ENCODE assay signal across 1 cellular context in genomic region chr7:99839560-99840011, GRCh38.
TF ChIP-seq lines count a peak whose summit lies in the region.

No MANE protein-coding gene starts in this region.

TF ChIP-seq in K562, 482 proteins besides CTCF, POLR2A, EP300 and RAD21:
- TF ChIP-seq SRSF1 (IDR thresholded peaks at IDR 0.05; ENCODE audit: low read depth, low read length) = no peak
- TF ChIP-seq SMAD3 (CRISPR knock-in tag; conservative IDR thresholded peaks at IDR 0.05) = no peak
- TF ChIP-seq, protein P1, sequence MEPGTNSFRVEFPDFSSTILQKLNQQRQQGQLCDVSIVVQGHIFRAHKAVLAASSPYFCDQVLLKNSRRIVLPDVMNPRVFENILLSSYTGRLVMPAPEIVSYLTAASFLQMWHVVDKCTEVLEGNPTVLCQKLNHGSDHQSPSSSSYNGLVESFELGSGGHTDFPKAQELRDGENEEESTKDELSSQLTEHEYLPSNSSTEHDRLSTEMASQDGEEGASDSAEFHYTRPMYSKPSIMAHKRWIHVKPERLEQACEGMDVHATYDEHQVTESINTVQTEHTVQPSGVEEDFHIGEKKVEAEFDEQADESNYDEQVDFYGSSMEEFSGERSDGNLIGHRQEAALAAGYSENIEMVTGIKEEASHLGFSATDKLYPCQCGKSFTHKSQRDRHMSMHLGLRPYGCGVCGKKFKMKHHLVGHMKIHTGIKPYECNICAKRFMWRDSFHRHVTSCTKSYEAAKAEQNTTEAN (CRISPR knock-in tag; IDR thresholded peaks at IDR 0.05) = no peak
- TF ChIP-seq, protein P2, sequence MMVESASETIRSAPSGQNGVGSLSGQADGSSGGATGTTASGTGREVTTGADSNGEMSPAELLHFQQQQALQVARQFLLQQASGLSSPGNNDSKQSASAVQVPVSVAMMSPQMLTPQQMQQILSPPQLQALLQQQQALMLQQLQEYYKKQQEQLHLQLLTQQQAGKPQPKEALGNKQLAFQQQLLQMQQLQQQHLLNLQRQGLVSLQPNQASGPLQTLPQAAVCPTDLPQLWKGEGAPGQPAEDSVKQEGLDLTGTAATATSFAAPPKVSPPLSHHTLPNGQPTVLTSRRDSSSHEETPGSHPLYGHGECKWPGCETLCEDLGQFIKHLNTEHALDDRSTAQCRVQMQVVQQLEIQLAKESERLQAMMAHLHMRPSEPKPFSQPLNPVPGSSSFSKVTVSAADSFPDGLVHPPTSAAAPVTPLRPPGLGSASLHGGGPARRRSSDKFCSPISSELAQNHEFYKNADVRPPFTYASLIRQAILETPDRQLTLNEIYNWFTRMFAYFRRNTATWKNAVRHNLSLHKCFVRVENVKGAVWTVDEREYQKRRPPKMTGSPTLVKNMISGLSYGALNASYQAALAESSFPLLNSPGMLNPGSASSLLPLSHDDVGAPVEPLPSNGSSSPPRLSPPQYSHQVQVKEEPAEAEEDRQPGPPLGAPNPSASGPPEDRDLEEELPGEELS (CRISPR knock-in tag; IDR thresholded peaks at IDR 0.05; ENCODE audit: borderline replicate concordance) = no peak
- TF ChIP-seq, protein P3, sequence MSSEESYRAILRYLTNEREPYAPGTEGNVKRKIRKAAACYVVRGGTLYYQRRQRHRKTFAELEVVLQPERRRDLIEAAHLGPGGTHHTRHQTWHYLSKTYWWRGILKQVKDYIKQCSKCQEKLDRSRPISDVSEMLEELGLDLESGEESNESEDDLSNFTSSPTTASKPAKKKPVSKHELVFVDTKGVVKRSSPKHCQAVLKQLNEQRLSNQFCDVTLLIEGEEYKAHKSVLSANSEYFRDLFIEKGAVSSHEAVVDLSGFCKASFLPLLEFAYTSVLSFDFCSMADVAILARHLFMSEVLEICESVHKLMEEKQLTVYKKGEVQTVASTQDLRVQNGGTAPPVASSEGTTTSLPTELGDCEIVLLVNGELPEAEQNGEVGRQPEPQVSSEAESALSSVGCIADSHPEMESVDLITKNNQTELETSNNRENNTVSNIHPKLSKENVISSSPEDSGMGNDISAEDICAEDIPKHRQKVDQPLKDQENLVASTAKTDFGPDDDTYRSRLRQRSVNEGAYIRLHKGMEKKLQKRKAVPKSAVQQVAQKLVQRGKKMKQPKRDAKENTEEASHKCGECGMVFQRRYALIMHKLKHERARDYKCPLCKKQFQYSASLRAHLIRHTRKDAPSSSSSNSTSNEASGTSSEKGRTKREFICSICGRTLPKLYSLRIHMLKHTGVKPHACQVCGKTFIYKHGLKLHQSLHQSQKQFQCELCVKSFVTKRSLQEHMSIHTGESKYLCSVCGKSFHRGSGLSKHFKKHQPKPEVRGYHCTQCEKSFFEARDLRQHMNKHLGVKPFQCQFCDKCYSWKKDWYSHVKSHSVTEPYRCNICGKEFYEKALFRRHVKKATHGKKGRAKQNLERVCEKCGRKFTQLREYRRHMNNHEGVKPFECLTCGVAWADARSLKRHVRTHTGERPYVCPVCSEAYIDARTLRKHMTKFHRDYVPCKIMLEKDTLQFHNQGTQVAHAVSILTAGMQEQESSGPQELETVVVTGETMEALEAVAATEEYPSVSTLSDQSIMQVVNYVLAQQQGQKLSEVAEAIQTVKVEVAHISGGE (CRISPR knock-in tag; IDR thresholded peaks at IDR 0.05) = no peak
